Comparison of ENCODE assay signal across 20 cellular contexts in genomic region chr5:148884339-148885020, GRCh38.
"Had no signal": no experiment of that assay in that cellular context is flagged by ENCODE, and none has a peak within 500 bp of the region (broad histone marks: within the 10 kb centered on the region; RNA-seq: fewer than 3 reads in every experiment).

No MANE protein-coding gene starts in this region.

- H3K4me3 ChIP-seq: body of pancreas, gastroesophageal sphincter, heart right ventricle, left ventricle myocardium inferior, neural progenitor cell, right atrium auricular region, vagina had no signal

- DNase-seq: activated CD4-positive, alpha-beta T cell treated with anti-CD3 and anti-CD28 coated beads for 36 hours; activated CD8-positive, alpha-beta T cell treated with anti-CD3 and anti-CD28 coated beads for 36 hours; activated naive CD4-positive, alpha-beta T cell treated with Interleukin-2 at 50 U/mL for 16 hours; activated naive CD8-positive, alpha-beta T cell treated with anti-CD3 and anti-CD28 coated beads, Interleukin-2, amount 10 ng/mL, durations not matched to agents 7 days and 5 days; activated T-cell treated with anti-CD3 and anti-CD28 coated beads, Interleukin-2, amount 50 U/mL, for 1 hour; amygdala; body of pancreas; central memory CD4-positive, alpha-beta T cell; endodermal cell; heart right ventricle; left ventricle myocardium inferior; mammary epithelial cell; midbrain; stimulated activated naive CD8-positive, alpha-beta T cell treated with anti-CD3 and anti-CD28 coated beads, Interleukin-15, amount 100 ng/mL, for 72 hours; T-helper 2 cell; trophoblast cell had no signal
